In the genomic region with DNA sequence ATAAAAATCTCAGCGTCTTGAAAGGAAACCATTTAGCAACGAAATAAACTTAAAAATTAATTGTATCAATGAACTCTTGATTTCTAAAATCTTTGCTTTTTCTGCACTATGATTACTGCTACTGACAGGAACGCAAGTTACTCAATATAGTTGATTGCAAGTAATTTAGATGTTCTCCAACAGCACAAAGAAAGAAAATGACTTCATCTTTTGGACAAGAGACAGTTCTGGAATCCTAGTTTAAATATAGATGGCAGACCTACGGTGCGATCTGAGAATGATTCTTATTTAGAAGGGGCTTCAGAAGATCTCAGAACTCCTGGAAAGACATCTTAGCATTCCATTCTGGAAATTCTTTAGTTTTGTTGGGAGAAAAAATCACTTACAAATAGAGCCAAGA, we compare ENCODE assay signal across 13 cellular contexts. TPM values are rescaled to one million over a fixed set of nuclear protein-coding genes. Genes with fewer than 3 reads are reported as not detected.
DNase-seq lines count a peak whose midpoint lies in the region; ATAC-seq, FAIRE-seq and TF ChIP-seq lines count a peak whose summit lies in the region.
"Had no signal": no experiment of that assay in that cellular context is flagged by ENCODE, and none has a peak within 500 bp of the region (broad histone marks: within the 10 kb centered on the region; RNA-seq: fewer than 3 reads in every experiment).

No MANE protein-coding gene starts in this region.

- peak overlapping the region; percentile 45 for H3K4me3 Mint-ChIP-seq in stimulated activated naive CD8-positive, alpha-beta T cell treated with anti-CD3 and anti-CD28 coated beads, Interleukin-15, Interleukin-2, amounts not matched to agents 100 ng/mL and 50 ng/mL, for 24 hours
- H3K4me3 Mint-ChIP-seq in astrocyte (ENCODE audit: unreplicated experiment) (peak overlapping the region; percentile 89), CD14-positive monocyte (no peak overlapping the region)

- H3K36me3 Mint-ChIP-seq in stimulated activated naive CD8-positive, alpha-beta T cell treated with anti-CD3 and anti-CD28 coated beads, Interleukin-15, Interleukin-2, amounts not matched to agents 100 ng/mL and 50 ng/mL, for 24 hours (ENCODE audit: low read depth) = peaks cover 1% of the 10 kb centered on the region
- H3K36me3 Mint-ChIP-seq in astrocyte (ENCODE audit: low read depth, unreplicated experiment) (no peaks in the 10 kb centered on the region), CD14-positive monocyte (peaks cover 6 to 7% of the 10 kb centered on the region in 2 donors)

- TF ChIP-seq CTCF in astrocyte (IDR thresholded peaks at IDR 0.05; ENCODE audit: insufficient read depth, low read depth, low read length) (no peak), vagina (IDR thresholded peaks at IDR 0.05) (no peak), CD14-positive monocyte (IDR thresholded peaks at IDR 0.05) (no peak)

- peaks cover 45% of the 10 kb centered on the region for H4K20me1 ChIP-seq in astrocyte (ENCODE audit: insufficient read depth, low read length)

- H3K36me3 ChIP-seq in astrocyte (ENCODE audit: insufficient read depth, low read length) = peaks cover 6% of the 10 kb centered on the region
- peaks cover 5 to 7% of the 10 kb centered on the region in 2 donors for H3K36me3 ChIP-seq in muscle layer of duodenum (ENCODE audit: control insufficient read depth in 1 of 2, insufficient read depth in 2 of 2, low read length in 2 of 2)
- H3K36me3 ChIP-seq in vagina = no peaks in the 10 kb centered on the region

- no peaks in the 10 kb centered on the region for H3K27me3 Mint-ChIP-seq in stimulated activated naive CD8-positive, alpha-beta T cell treated with anti-CD3 and anti-CD28 coated beads, Interleukin-15, Interleukin-2, amounts not matched to agents 100 ng/mL and 50 ng/mL, for 24 hours
- no peaks in the 10 kb centered on the region for H3K27me3 Mint-ChIP-seq in astrocyte (ENCODE audit: low read depth, unreplicated experiment)
- H3K27me3 Mint-ChIP-seq in CD14-positive monocyte (ENCODE audit: low read depth in 3 of 3) = no peaks in the 10 kb centered on the region
- H3K27me3 Mint-ChIP-seq: activated B cell treated with CpG ODN at 0.5 μM for 24 hours had no signal

- H3K9me3 Mint-ChIP-seq in stimulated activated naive CD8-positive, alpha-beta T cell treated with anti-CD3 and anti-CD28 coated beads, Interleukin-15, Interleukin-2, amounts not matched to agents 100 ng/mL and 50 ng/mL, for 24 hours = no peaks in the 10 kb centered on the region
- H3K9me3 Mint-ChIP-seq in astrocyte (ENCODE audit: unreplicated experiment) (no peaks in the 10 kb centered on the region), CD14-positive monocyte (no peaks in the 10 kb centered on the region)
- H3K9me3 Mint-ChIP-seq: activated B cell treated with CpG ODN at 0.5 μM for 24 hours had no signal

- H3K4me2 ChIP-seq in astrocyte (ENCODE audit: low read length) = peak overlapping the region; percentile 99

- no peak overlapping the region for H3K9ac ChIP-seq in astrocyte (ENCODE audit: low read length)

- intact Hi-C loops in vagina (cut with DNase I) = loop anchor here (5.0 kb wide), 3 partner anchors 238 to 313 kb away; a partner anchor contains a TSS
- intact Hi-C loops in CD14-positive monocyte (cut with micrococcal nuclease) = loop anchor here (5.0 to 10.0 kb wide), 7 partner anchors 43 to 320 kb away; a partner anchor contains a TSS

- H2AFZ ChIP-seq in astrocyte (ENCODE audit: low read depth, low read length) = no peak overlapping the region

- no peak for DNase-seq in stimulated activated naive CD8-positive, alpha-beta T cell treated with anti-CD3 and anti-CD28 coated beads, Interleukin-15, Interleukin-2, amounts not matched to agents 100 U/mL and 50 U/mL, for 24 hours
- DNase-seq in astrocyte (ENCODE audit: low read depth) (no peak), vagina (ENCODE audit: extremely low spot score in 2 of 2) (no peak), mucosa of gallbladder (ENCODE audit: low spot score) (no peak), CD14-positive monocyte (ENCODE audit: low spot score) (no peak)
- DNase-seq: activated B cell treated with CpG ODN at 0.5 μM for 24 hours, IMR-90, islet precursor cell had no signal

- ATAC-seq in stimulated activated naive CD8-positive, alpha-beta T cell treated with anti-CD3 and anti-CD28 coated beads, Interleukin-15, Interleukin-2, amounts not matched to agents 100 U/mL and 50 U/mL, for 24 hours = no peak
- ATAC-seq in GM21447 (IDR thresholded peaks at IDR 0.05; ENCODE audit: unreplicated experiment) = no peak
- ATAC-seq: GM12878 had no signal

- H3K4me1 ChIP-seq in astrocyte (ENCODE audit: insufficient read depth, low read length) (peaks cover 25% of the 10 kb centered on the region), muscle layer of duodenum (ENCODE audit: control insufficient read depth in 1 of 2, insufficient read depth in 2 of 2, low read length in 2 of 2) (peaks cover 11 to 44% of the 10 kb centered on the region in 2 donors), vagina (peaks cover 55% of the 10 kb centered on the region)

- H3K9me3 ChIP-seq in astrocyte (ENCODE audit: insufficient read depth, low read depth, low read length) = no peaks in the 10 kb centered on the region
- no peaks in the 10 kb centered on the region for H3K9me3 ChIP-seq in muscle layer of duodenum (ENCODE audit: control insufficient read depth in 1 of 2, low read length in 2 of 2)
- no peaks in the 10 kb centered on the region for H3K9me3 ChIP-seq in vagina

- H3K27ac Mint-ChIP-seq in stimulated activated naive CD8-positive, alpha-beta T cell treated with anti-CD3 and anti-CD28 coated beads, Interleukin-15, Interleukin-2, amounts not matched to agents 100 ng/mL and 50 ng/mL, for 24 hours = no peak overlapping the region
- H3K27ac Mint-ChIP-seq in astrocyte (ENCODE audit: unreplicated experiment) (no peak overlapping the region), CD14-positive monocyte (no peak overlapping the region)

- no peak overlapping the region for H3K27ac ChIP-seq in astrocyte (ENCODE audit: low read depth, low read length)
- peak overlapping the region; percentile 87 for H3K27ac ChIP-seq in muscle layer of duodenum (ENCODE audit: low read length)
- peak overlapping the region; percentile 84 for H3K27ac ChIP-seq in vagina

- no peak for FAIRE-seq in astrocyte (lab: Jason Lieb, UNC)
- FAIRE-seq: endometrium, GM12878 had no signal

- H3K27me3 ChIP-seq in astrocyte (ENCODE audit: insufficient read depth, low read length) (no peaks in the 10 kb centered on the region), muscle layer of duodenum (ENCODE audit: low read depth, low read length) (no peaks in the 10 kb centered on the region), vagina (no peaks in the 10 kb centered on the region)

- no peak overlapping the region for H3K4me3 ChIP-seq in astrocyte (ENCODE audit: insufficient read depth, low read depth, low read length)
- no peak overlapping the region for H3K4me3 ChIP-seq in muscle layer of duodenum (ENCODE audit: low read depth in 1 of 2, low read length in 2 of 2)
- peak overlapping the region in 1 of 2 donors; percentile 4 for H3K4me3 ChIP-seq in vagina
- H3K4me3 ChIP-seq: GM12878 had no signal

- no peak for TF ChIP-seq POLR2A in vagina (IDR thresholded peaks at IDR 0.05)

- peaks cover 63% of the 10 kb centered on the region for H3K79me2 ChIP-seq in astrocyte (ENCODE audit: insufficient read depth, low read length)

- H3K4me1 Mint-ChIP-seq in stimulated activated naive CD8-positive, alpha-beta T cell treated with anti-CD3 and anti-CD28 coated beads, Interleukin-15, Interleukin-2, amounts not matched to agents 100 ng/mL and 50 ng/mL, for 24 hours (ENCODE audit: low read depth) = peaks cover 48% of the 10 kb centered on the region
- peaks cover 7% of the 10 kb centered on the region for H3K4me1 Mint-ChIP-seq in astrocyte (ENCODE audit: low read depth, unreplicated experiment)
- H3K4me1 Mint-ChIP-seq in CD14-positive monocyte = peaks cover 40% of the 10 kb centered on the region

RNA-seq across cellular contexts. Expression of a gene that starts 1.4 kb away (rescaled TPM):
- total RNA-seq in astrocyte = 30.6 and 31.0 TPM in 2 replicates
- total RNA-seq in vagina = 26.3 TPM
- total RNA-seq in mucosa of gallbladder = 38.5 TPM
- 1 to 10 TPM; 8.2 to 9.1 TPM for polyA plus RNA-seq in CD14-positive monocyte

RNA-seq across cellular contexts. Expression of a gene that starts 2.2 kb away (rescaled TPM):
- total RNA-seq in astrocyte = 14.2 and 15.7 TPM in 2 replicates
- total RNA-seq in vagina = 41.0 TPM
- 36.4 TPM for total RNA-seq in mucosa of gallbladder
- polyA plus RNA-seq in CD14-positive monocyte = 10 to 100 TPM; 19.7 to 58.3 TPM

Comparison
In these comparisons a context has a peak if more than half of its experiments do, and no peak if none do; other contexts are left out.
1. H3K4me3 Mint-ChIP-seq: peak in stimulated activated naive CD8-positive, alpha-beta T cell treated with anti-CD3 and anti-CD28 coated beads, Interleukin-15, Interleukin-2, amounts not matched to agents 100 ng/mL and 50 ng/mL, for 24 hours (single experiment) and astrocyte (single experiment); none in CD14-positive monocyte (0 of 2).